In the genomic region with DNA sequence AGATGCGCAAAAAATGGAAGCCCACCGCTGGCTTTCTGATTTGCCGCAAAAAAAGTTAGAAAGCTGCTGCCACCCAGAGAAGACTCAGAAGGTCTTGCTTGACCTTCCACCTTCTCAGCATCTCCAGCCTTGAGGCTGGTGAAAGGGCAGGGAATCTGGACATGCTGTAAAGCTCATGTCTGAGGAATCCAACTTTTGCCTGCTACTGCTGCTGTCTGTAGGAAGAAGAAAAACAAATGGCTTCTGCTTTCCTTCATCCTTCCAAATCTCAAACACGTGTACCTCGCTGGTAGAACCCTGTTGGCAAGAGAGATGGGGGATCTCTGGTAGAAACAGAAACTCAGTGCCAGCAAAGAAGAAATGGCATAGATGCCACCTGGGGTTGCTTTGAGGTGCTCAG, we compare ENCODE assay signal across 1 cellular context.
TF ChIP-seq lines count a peak whose summit lies in the region.

No MANE protein-coding gene starts in this region.

TF ChIP-seq in GM23338, 12 proteins besides CTCF, POLR2A, EP300 and RAD21 (continued from another document):
- TF ChIP-seq, protein P1, sequence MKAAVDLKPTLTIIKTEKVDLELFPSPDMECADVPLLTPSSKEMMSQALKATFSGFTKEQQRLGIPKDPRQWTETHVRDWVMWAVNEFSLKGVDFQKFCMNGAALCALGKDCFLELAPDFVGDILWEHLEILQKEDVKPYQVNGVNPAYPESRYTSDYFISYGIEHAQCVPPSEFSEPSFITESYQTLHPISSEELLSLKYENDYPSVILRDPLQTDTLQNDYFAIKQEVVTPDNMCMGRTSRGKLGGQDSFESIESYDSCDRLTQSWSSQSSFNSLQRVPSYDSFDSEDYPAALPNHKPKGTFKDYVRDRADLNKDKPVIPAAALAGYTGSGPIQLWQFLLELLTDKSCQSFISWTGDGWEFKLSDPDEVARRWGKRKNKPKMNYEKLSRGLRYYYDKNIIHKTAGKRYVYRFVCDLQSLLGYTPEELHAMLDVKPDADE (IDR thresholded peaks at IDR 0.05): no peak
- TF ChIP-seq ZNF114 (CRISPR knock-in tag; IDR thresholded peaks at IDR 0.05) (no peak), STAT1 (IDR thresholded peaks at IDR 0.05; ENCODE audit: unreplicated experiment) (no peak), ZNF331 (CRISPR knock-in tag; IDR thresholded peaks at IDR 0.05; ENCODE audit: low read depth) (no peak), EZH2 (IDR thresholded peaks at IDR 0.05; ENCODE audit: low read depth, unreplicated experiment) (no peak), EZH2phosphoT487 (IDR thresholded peaks at IDR 0.05; ENCODE audit: unreplicated experiment) (no peak), JUNB (IDR thresholded peaks at IDR 0.05; ENCODE audit: unreplicated experiment) (no peak)
- TF ChIP-seq, protein P2, sequence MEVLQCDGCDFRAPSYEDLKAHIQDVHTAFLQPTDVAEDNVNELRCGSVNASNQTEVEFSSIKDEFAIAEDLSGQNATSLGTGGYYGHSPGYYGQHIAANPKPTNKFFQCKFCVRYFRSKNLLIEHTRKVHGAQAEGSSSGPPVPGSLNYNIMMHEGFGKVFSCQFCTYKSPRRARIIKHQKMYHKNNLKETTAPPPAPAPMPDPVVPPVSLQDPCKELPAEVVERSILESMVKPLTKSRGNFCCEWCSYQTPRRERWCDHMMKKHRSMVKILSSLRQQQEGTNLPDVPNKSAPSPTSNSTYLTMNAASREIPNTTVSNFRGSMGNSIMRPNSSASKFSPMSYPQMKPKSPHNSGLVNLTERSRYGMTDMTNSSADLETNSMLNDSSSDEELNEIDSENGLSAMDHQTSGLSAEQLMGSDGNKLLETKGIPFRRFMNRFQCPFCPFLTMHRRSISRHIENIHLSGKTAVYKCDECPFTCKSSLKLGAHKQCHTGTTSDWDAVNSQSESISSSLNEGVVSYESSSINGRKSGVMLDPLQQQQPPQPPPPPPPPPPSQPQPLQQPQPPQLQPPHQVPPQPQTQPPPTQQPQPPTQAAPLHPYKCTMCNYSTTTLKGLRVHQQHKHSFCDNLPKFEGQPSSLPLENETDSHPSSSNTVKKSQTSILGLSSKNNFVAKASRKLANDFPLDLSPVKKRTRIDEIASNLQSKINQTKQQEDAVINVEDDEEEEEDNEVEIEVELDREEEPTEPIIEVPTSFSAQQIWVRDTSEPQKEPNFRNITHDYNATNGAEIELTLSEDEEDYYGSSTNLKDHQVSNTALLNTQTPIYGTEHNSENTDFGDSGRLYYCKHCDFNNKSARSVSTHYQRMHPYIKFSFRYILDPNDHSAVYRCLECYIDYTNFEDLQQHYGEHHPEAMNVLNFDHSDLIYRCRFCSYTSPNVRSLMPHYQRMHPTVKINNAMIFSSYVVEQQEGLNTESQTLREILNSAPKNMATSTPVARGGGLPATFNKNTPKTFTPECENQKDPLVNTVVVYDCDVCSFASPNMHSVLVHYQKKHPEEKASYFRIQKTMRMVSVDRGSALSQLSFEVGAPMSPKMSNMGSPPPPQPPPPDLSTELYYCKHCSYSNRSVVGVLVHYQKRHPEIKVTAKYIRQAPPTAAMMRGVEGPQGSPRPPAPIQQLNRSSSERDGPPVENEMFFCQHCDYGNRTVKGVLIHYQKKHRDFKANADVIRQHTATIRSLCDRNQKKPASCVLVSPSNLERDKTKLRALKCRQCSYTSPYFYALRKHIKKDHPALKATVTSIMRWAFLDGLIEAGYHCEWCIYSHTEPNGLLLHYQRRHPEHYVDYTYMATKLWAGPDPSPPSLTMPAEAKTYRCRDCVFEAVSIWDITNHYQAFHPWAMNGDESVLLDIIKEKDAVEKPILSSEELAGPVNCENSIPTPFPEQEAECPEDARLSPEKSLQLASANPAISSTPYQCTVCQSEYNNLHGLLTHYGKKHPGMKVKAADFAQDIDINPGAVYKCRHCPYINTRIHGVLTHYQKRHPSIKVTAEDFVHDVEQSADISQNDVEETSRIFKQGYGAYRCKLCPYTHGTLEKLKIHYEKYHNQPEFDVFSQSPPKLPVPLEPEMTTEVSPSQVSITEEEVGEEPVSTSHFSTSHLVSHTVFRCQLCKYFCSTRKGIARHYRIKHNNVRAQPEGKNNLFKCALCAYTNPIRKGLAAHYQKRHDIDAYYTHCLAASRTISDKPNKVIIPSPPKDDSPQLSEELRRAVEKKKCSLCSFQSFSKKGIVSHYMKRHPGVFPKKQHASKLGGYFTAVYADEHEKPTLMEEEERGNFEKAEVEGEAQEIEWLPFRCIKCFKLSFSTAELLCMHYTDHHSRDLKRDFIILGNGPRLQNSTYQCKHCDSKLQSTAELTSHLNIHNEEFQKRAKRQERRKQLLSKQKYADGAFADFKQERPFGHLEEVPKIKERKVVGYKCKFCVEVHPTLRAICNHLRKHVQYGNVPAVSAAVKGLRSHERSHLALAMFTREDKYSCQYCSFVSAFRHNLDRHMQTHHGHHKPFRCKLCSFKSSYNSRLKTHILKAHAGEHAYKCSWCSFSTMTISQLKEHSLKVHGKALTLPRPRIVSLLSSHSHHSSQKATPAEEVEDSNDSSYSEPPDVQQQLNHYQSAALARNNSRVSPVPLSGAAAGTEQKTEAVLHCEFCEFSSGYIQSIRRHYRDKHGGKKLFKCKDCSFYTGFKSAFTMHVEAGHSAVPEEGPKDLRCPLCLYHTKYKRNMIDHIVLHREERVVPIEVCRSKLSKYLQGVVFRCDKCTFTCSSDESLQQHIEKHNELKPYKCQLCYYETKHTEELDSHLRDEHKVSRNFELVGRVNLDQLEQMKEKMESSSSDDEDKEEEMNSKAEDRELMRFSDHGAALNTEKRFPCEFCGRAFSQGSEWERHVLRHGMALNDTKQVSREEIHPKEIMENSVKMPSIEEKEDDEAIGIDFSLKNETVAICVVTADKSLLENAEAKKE (CRISPR knock-in tag; IDR thresholded peaks at IDR 0.05): no peak
